8 cellular contexts compared by ENCODE assay signal in genomic region chr7:108526768-108527017, GRCh38. TPM values are rescaled to one million over a fixed set of nuclear protein-coding genes. Genes with fewer than 3 reads are reported as not detected.
DNase-seq lines count a peak whose midpoint lies in the region; ATAC-seq, FAIRE-seq and TF ChIP-seq lines count a peak whose summit lies in the region.

No MANE protein-coding gene starts in this region.

- H3K27me3 ChIP-seq in right atrium auricular region (no peaks in the 10 kb centered on the region), bronchial epithelial cell (ENCODE audit: control insufficient read depth, insufficient read depth, low read length) (no peaks in the 10 kb centered on the region), mucosa of rectum (ENCODE audit: control insufficient read depth in 2 of 2, insufficient read depth in 2 of 2, low read length in 2 of 2) (no peaks in the 10 kb centered on the region)

- intact Hi-C loops in left ventricle myocardium superior (cut with micrococcal nuclease): no loop called here

- H3K4me3 ChIP-seq in right atrium auricular region (peak overlapping the region; percentile 72 to 86), bronchial epithelial cell (ENCODE audit: low read depth, low read length) (peak overlapping the region; percentile 98), mucosa of rectum (ENCODE audit: low read length in 2 of 2) (peak overlapping the region; percentile 85 to 92)

- TF ChIP-seq CTCF in right atrium auricular region (IDR thresholded peaks at IDR 0.05) (no peak), bronchial epithelial cell (IDR thresholded peaks at IDR 0.05; ENCODE audit: insufficient read depth, low read length, severe bottlenecking) (no peak), GM13976 (IDR thresholded peaks at IDR 0.05; ENCODE audit: borderline replicate concordance, control extremely low read depth, extremely low read depth, insufficient read depth, missing control alignments) (no peak)

- FAIRE-seq in bronchial epithelial cell (lab: Jason Lieb, UNC): no peak

- ATAC-seq in left ventricle myocardium superior (no peak), GM21737 (IDR thresholded peaks at IDR 0.05; ENCODE audit: unreplicated experiment) (no peak), GM19035 (IDR thresholded peaks at IDR 0.05; ENCODE audit: unreplicated experiment) (no peak), HG02852 (IDR thresholded peaks at IDR 0.05; ENCODE audit: unreplicated experiment) (no peak)

- H3K4me1 ChIP-seq in right atrium auricular region: peaks cover 0 to 24% of the 10 kb centered on the region in 2 donors
- H3K4me1 ChIP-seq in mucosa of rectum (ENCODE audit: control insufficient read depth in 2 of 2, insufficient read depth in 2 of 2, low read length in 2 of 2): peaks cover 17 to 23% of the 10 kb centered on the region in 2 donors

- H3K27ac ChIP-seq in right atrium auricular region (peak overlapping the region; percentile 99 to 100), mucosa of rectum (ENCODE audit: low read depth in 2 of 2, low read length in 2 of 2) (peak overlapping the region; percentile 98 to 99)

- no peaks in the 10 kb centered on the region for H3K9me3 ChIP-seq in right atrium auricular region
- H3K9me3 ChIP-seq in mucosa of rectum (ENCODE audit: control insufficient read depth in 2 of 2, low read length in 2 of 2): no peaks in the 10 kb centered on the region

- peak overlapping the region; percentile 95 to 96 for H3K9ac ChIP-seq in mucosa of rectum (ENCODE audit: low read depth in 1 of 2, low read length in 2 of 2)

- no peak for DNase-seq in right atrium auricular region (ENCODE audit: low spot score)
- DNase-seq in left ventricle myocardium superior: no peak
- no peak for DNase-seq in bronchial epithelial cell (ENCODE audit: low read depth)
- no peak for DNase-seq in GM13976 (ENCODE audit: low spot score)

- no peaks in the 10 kb centered on the region for H3K36me3 ChIP-seq in right atrium auricular region
- no peaks in the 10 kb centered on the region for H3K36me3 ChIP-seq in bronchial epithelial cell (ENCODE audit: control insufficient read depth, insufficient read depth, low read length)
- no peaks in the 10 kb centered on the region for H3K36me3 ChIP-seq in mucosa of rectum (ENCODE audit: control insufficient read depth in 2 of 2, insufficient read depth in 2 of 2, low read length in 2 of 2)

- in situ Hi-C loops in GM13976 (cut with MboI; ENCODE audit: low sequenced_read_pairs, unreplicated experiment): no loop called here

RNA-seq across cellular contexts. Expression of gene PNPLA8, which starts 0.8 kb away (rescaled TPM):
- total RNA-seq in right atrium auricular region: 10 to 100 TPM; 25.9 to 33.1 TPM
- 31.9 TPM for total RNA-seq in left ventricle myocardium superior
- total RNA-seq in bronchial epithelial cell: 26.3 and 36.6 TPM in 2 replicates

RNA-seq across cellular contexts. Expression of gene THAP5, which starts 42.8 kb away (rescaled TPM):
- 10 to 100 TPM; 23.3 to 28.9 TPM for total RNA-seq in right atrium auricular region
- 25.7 TPM for total RNA-seq in left ventricle myocardium superior
- total RNA-seq in bronchial epithelial cell: 21.1 and 23.2 TPM in 2 replicates

RNA-seq across cellular contexts. Expression of gene DNAJB9, which starts 43.0 kb away (rescaled TPM):
- 10 to 100 TPM; 60.2 to 100.0 TPM for total RNA-seq in right atrium auricular region
- total RNA-seq in left ventricle myocardium superior: 40.8 TPM
- 85.0 and 142 TPM in 2 replicates for total RNA-seq in bronchial epithelial cell
